27 cellular contexts compared by ENCODE assay signal in the genomic region with DNA sequence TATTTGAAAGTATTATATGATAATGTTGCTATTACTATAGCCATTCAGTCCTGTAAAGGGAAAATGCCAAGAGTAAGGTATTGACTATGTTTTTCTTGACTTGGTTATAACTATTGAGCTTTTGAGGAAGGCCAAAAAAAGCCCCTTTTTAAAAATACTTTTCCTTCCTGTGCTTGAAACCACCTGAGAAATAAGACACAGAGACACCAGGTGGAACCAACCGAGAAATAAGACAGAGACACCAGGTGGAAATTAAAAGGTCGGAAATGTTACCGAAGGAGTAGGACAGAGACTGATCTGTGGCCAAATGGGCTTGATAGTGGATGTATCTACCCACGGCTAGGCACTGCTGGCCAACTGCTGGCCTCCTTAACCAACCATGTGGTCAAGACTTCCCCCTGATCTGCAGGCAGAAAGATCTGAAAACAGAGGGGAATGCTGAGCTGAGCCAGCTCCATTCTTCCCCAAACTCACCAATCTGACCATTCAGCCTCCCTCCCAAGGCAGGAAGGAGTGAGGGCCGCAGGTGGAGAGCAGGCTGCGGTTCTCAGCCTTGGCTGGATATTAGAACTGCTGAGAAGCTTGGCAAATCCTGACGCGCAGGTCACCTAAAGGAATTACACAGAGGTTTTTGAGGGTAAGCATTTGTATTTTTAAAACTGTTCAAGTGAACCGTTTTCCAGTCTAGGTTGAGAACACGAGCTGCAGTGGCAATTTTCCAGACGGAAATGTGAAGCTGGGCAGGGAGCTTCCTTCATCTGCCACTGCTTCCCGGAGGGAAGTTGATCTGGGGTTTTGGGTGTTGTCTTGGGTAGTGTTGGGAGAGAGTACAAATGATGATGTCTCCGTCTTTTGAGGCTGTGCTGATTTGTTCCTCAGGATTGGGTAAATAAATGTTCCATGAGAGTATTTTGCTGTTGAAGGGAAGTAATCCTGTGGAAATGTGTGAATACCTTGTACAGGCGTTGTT.
"Had no signal": no experiment of that assay in that cellular context is flagged by ENCODE, and none has a peak within 500 bp of the region (broad histone marks: within the 10 kb centered on the region; RNA-seq: fewer than 3 reads in every experiment).

No MANE protein-coding gene starts in this region.

- H3K27me3 ChIP-seq: ascending aorta, left lung, right lobe of liver, upper lobe of left lung, vagina had no signal

- H3K36me3 ChIP-seq: ascending aorta, heart right ventricle, left lung, lower lobe of right lung, right lobe of liver, upper lobe of left lung, vagina had no signal

- ATAC-seq: heart right ventricle; left lung; lower lobe of right lung; natural killer cell; right lobe of liver; stimulated activated effector memory CD8-positive, alpha-beta T cell treated with anti-CD3 and anti-CD28 coated beads, Interleukin-12 subunit alpha, Interleukin-12 subunit beta, amount 100 ng/mL, for 72 hours; stimulated activated naive CD8-positive, alpha-beta T cell treated with anti-CD3 and anti-CD28 coated beads, Interleukin-15, amount 100 ng/mL, for 72 hours had no signal

- H3K27ac ChIP-seq: ascending aorta, heart right ventricle, left lung, lower lobe of right lung, right lobe of liver, skin epidermis, vagina had no signal

- H3K4me3 ChIP-seq: ascending aorta, heart right ventricle, left lung, lower lobe of right lung, right lobe of liver, skin epidermis, upper lobe of left lung, vagina had no signal

- H3K36me3 Mint-ChIP-seq: activated CD4-positive, alpha-beta memory T cell treated with anti-CD3 and anti-CD28 coated beads for 36 hours; activated naive CD8-positive, alpha-beta T cell treated with anti-CD3 and anti-CD28 coated beads, Interleukin-2, amount 10 ng/mL, durations not matched to agents 7 days and 5 days; natural killer cell; stimulated activated effector memory CD8-positive, alpha-beta T cell treated with anti-CD3 and anti-CD28 coated beads, Interleukin-12 subunit alpha, Interleukin-12 subunit beta, amount 100 ng/mL, for 72 hours had no signal

- H3K27ac Mint-ChIP-seq: activated CD4-positive, alpha-beta memory T cell treated with anti-CD3 and anti-CD28 coated beads for 36 hours; activated naive CD4-positive, alpha-beta T cell treated with anti-CD3 and anti-CD28 coated beads for 36 hours; activated naive CD8-positive, alpha-beta T cell treated with anti-CD3 and anti-CD28 coated beads, Interleukin-2, amount 10 ng/mL, durations not matched to agents 7 days and 5 days; activated T-helper 1 cell treated with anti-CD3 and anti-CD28 coated beads, Interleukin-12 subunit alpha, Interleukin-12 subunit beta, Interleukin-2, Interleukin-4 antibody, amounts not matched to agents 30 ng/mL and 10 ng/mL and 1 ng/mL, durations not matched to agents 14 hours and 24 hours and 36 hours; natural killer cell; stimulated activated effector memory CD8-positive, alpha-beta T cell treated with anti-CD3 and anti-CD28 coated beads, Interleukin-12 subunit alpha, Interleukin-12 subunit beta, amount 100 ng/mL, for 72 hours had no signal

- H3K27me3 Mint-ChIP-seq: stimulated activated naive CD8-positive, alpha-beta T cell treated with anti-CD3 and anti-CD28 coated beads, Interleukin-15, amount 100 ng/mL, for 72 hours had no signal

- H3K9me3 Mint-ChIP-seq: activated CD4-positive, alpha-beta memory T cell treated with anti-CD3 and anti-CD28 coated beads for 36 hours; activated naive CD4-positive, alpha-beta T cell treated with anti-CD3 and anti-CD28 coated beads for 36 hours; activated naive CD8-positive, alpha-beta T cell treated with anti-CD3 and anti-CD28 coated beads, Interleukin-2, amount 10 ng/mL, durations not matched to agents 7 days and 5 days; activated T-helper 1 cell treated with anti-CD3 and anti-CD28 coated beads, Interleukin-12 subunit alpha, Interleukin-12 subunit beta, Interleukin-2, Interleukin-4 antibody, amounts not matched to agents 30 ng/mL and 10 ng/mL and 1 ng/mL, durations not matched to agents 14 hours and 24 hours and 36 hours; natural killer cell; stimulated activated effector memory CD8-positive, alpha-beta T cell treated with anti-CD3 and anti-CD28 coated beads, Interleukin-12 subunit alpha, Interleukin-12 subunit beta, amount 100 ng/mL, for 72 hours; stimulated activated naive CD8-positive, alpha-beta T cell treated with anti-CD3 and anti-CD28 coated beads, Interleukin-15, amount 100 ng/mL, for 72 hours had no signal

- H3K4me1 ChIP-seq: ascending aorta, left lung, lower lobe of right lung, right lobe of liver, upper lobe of left lung, vagina had no signal

- H3K4me3 Mint-ChIP-seq: activated CD4-positive, alpha-beta memory T cell treated with anti-CD3 and anti-CD28 coated beads for 36 hours; activated naive CD4-positive, alpha-beta T cell treated with anti-CD3 and anti-CD28 coated beads for 36 hours; activated naive CD8-positive, alpha-beta T cell treated with anti-CD3 and anti-CD28 coated beads, Interleukin-2, amount 10 ng/mL, durations not matched to agents 7 days and 5 days; activated T-helper 1 cell treated with anti-CD3 and anti-CD28 coated beads, Interleukin-12 subunit alpha, Interleukin-12 subunit beta, Interleukin-2, Interleukin-4 antibody, amounts not matched to agents 30 ng/mL and 10 ng/mL and 1 ng/mL, durations not matched to agents 14 hours and 24 hours and 36 hours; natural killer cell; stimulated activated effector memory CD8-positive, alpha-beta T cell treated with anti-CD3 and anti-CD28 coated beads, Interleukin-12 subunit alpha, Interleukin-12 subunit beta, amount 100 ng/mL, for 72 hours; stimulated activated naive CD8-positive, alpha-beta T cell treated with anti-CD3 and anti-CD28 coated beads, Interleukin-15, amount 100 ng/mL, for 72 hours had no signal

- H3K9me3 ChIP-seq: ascending aorta, heart right ventricle, left lung, lower lobe of right lung, right lobe of liver, upper lobe of left lung, vagina had no signal

- DNase-seq: activated CD4-positive, alpha-beta memory T cell treated with anti-CD3 and anti-CD28 coated beads for 36 hours; activated CD4-positive, alpha-beta T cell treated with anti-CD3 and anti-CD28 coated beads for 48 hours; activated CD8-positive, alpha-beta memory T cell treated with anti-CD3 and anti-CD28 coated beads, Interleukin-2, amount 50 U/mL, for 4 hours; activated effector memory CD4-positive, alpha-beta T cell treated with anti-CD3 and anti-CD28 coated beads, Interleukin-2, amount 50 U/mL, for 16 hours; activated naive CD4-positive, alpha-beta T cell treated with anti-CD3 and anti-CD28 coated beads for 36 hours; activated naive CD8-positive, alpha-beta T cell treated with anti-CD3 and anti-CD28 coated beads, Interleukin-2, amount 10 ng/mL, durations not matched to agents 7 days and 5 days; activated T-cell treated with anti-CD3 and anti-CD28 coated beads, Interleukin-2, amount 50 U/mL, for 1 hour; caudate nucleus; cortex of kidney; foreskin fibroblast; heart right ventricle; kidney glomerular epithelial cell; left lung; lower lobe of right lung; mesenchymal stem cell; natural killer cell; posterior cingulate gyrus; right lobe of liver; stimulated activated CD4-positive, alpha-beta T cell treated with anti-CD3 and anti-CD28 coated beads, Interleukin-4, amount 100 ng/mL, for 24 hours; stimulated activated naive CD8-positive, alpha-beta T cell treated with anti-CD3 and anti-CD28 coated beads, Interleukin-15, amount 100 ng/mL, for 72 hours; substantia nigra; upper lobe of left lung had no signal
